ENCODE assay signal across 13 cellular contexts in the genomic region with DNA sequence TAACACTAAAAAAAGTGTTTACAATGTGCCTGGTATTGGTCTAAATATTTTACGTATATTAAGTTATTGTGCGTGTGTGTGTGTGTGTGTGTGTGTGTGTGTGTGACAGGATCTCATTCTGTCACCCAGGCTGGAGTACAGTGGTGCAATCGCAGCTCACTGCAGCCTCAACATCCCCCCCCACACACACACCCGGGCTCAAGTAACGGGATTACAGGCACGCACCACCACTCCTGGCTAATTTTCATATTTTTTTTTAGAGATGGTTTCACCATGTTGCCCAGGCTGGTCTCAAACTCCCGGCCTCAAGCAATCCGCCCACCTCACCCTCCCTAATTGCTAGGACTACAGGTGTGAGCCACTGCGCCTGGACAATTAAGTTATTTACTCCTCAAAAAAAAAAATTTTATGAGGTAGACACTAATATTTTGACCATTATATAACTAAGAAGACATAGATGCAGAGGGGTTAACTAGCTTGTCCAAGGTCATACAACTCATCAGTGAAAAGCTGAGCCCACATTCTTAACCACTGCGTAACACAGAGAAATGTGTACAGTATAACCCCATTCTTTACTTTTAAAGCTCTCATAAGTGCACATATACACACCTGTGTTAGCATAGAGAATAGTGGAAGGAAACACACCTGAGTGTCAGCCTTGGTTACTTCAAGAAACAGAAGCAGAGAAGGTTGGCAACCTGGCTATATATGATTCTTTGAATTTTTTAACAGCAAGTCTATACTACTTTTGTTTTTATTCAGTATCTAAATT. TPM values are rescaled to one million over a fixed set of nuclear protein-coding genes. Genes with fewer than 3 reads are reported as not detected.
A peak's percentile ranks its signal among the peaks of the same experiment; 100 is the strongest.
DNase-seq lines count a peak whose midpoint lies in the region; ATAC-seq and TF ChIP-seq lines count a peak whose summit lies in the region.
"Had no signal": no experiment of that assay in that cellular context is flagged by ENCODE, and none has a peak within 500 bp of the region (broad histone marks: within the 10 kb centered on the region; RNA-seq: fewer than 3 reads in every experiment).

No MANE protein-coding gene starts in this region.

- no peaks in the 10 kb centered on the region for H3K9me3 ChIP-seq in liver (ENCODE audit: control insufficient read depth in 4 of 4, low read length in 3 of 4)

- 40% methylated on average over 10 of the region's 10 CpGs for WGBS in liver

- H3K4me1 ChIP-seq in liver (ENCODE audit: control insufficient read depth in 4 of 4, insufficient read depth in 4 of 4, low read length in 3 of 4): peaks cover 11 to 49% (median 31%) of the 10 kb centered on the region in 4 donors

- no peak for TF ChIP-seq CTCF in liver (IDR thresholded peaks at IDR 0.05; ENCODE audit: low read depth, low read length, missing input control)

- no peaks in the 10 kb centered on the region for H3K36me3 ChIP-seq in liver (ENCODE audit: control insufficient read depth in 4 of 4, insufficient read depth in 3 of 4, low read depth in 1 of 4, low read length in 3 of 4)
- H3K36me3 ChIP-seq: cardiac muscle cell had no signal

- no peak for DNase-seq in NCI-H446 (lab: John Stamatoyannopoulos, UW)
- no peak for DNase-seq in NCI-H146 (lab: John Stamatoyannopoulos, UW)
- DNase-seq in germinal center (ENCODE audit: low spot score): no peak
- DNase-seq: activated CD4-positive, alpha-beta T cell treated with anti-CD3 and anti-CD28 coated beads for 1 hour; activated gamma-delta T cell treated with Interleukin-2 at 50 U/mL for 16 hours; mammary epithelial cell; NCI-H2029 had no signal

- no peak overlapping the region for H3K9ac ChIP-seq in liver (ENCODE audit: low read depth in 1 of 2, low read length in 2 of 2)
- H3K9ac ChIP-seq: KMS-11 had no signal

- TF ChIP-seq RAD21 in liver (IDR thresholded peaks at IDR 0.05): no peak

- peak overlapping the region in 1 of 3 donors; percentile 32 for H3K4me3 ChIP-seq in liver (ENCODE audit: low read depth in 1 of 3, low read length in 3 of 3)
- H3K4me3 ChIP-seq: cardiac muscle cell had no signal

- peak overlapping the region; percentile 27 to 64 for H3K27ac ChIP-seq in liver (ENCODE audit: low read depth in 1 of 2, low read length in 2 of 2)
- H3K27ac ChIP-seq: cardiac muscle cell, KMS-11 had no signal

- ATAC-seq in GM18868 (IDR thresholded peaks at IDR 0.05; ENCODE audit: unreplicated experiment): peak; percentile 29
- peak; percentile 40 for ATAC-seq in GM21576 (IDR thresholded peaks at IDR 0.05; ENCODE audit: unreplicated experiment)
- ATAC-seq in HG03342 (IDR thresholded peaks at IDR 0.05; ENCODE audit: unreplicated experiment): peak; percentile 21

- H3K27me3 ChIP-seq in liver (ENCODE audit: control insufficient read depth in 4 of 4, insufficient read depth in 4 of 4, low read length in 3 of 4): no peaks in the 10 kb centered on the region
- H3K27me3 ChIP-seq: cardiac muscle cell had no signal

TF ChIP-seq in liver, 16 proteins besides CTCF, POLR2A, EP300 and RAD21:
- TF ChIP-seq, protein P1, sequence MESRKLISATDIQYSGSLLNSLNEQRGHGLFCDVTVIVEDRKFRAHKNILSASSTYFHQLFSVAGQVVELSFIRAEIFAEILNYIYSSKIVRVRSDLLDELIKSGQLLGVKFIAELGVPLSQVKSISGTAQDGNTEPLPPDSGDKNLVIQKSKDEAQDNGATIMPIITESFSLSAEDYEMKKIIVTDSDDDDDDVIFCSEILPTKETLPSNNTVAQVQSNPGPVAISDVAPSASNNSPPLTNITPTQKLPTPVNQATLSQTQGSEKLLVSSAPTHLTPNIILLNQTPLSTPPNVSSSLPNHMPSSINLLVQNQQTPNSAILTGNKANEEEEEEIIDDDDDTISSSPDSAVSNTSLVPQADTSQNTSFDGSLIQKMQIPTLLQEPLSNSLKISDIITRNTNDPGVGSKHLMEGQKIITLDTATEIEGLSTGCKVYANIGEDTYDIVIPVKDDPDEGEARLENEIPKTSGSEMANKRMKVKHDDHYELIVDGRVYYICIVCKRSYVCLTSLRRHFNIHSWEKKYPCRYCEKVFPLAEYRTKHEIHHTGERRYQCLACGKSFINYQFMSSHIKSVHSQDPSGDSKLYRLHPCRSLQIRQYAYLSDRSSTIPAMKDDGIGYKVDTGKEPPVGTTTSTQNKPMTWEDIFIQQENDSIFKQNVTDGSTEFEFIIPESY (IDR thresholded peaks at IDR 0.05): no peak
- TF ChIP-seq HNF4A (conservative IDR thresholded peaks at IDR 0.05): peak; percentile 11 to 12

RNA-seq across cellular contexts. Expression of a gene that starts 35.0 kb away (rescaled TPM):
- total RNA-seq in liver: 10 to 100 TPM; 16.4 to 35.7 TPM
- 10 to 100 TPM; 29.8 to 51.3 TPM for polyA plus RNA-seq in liver
